In the genomic region with DNA sequence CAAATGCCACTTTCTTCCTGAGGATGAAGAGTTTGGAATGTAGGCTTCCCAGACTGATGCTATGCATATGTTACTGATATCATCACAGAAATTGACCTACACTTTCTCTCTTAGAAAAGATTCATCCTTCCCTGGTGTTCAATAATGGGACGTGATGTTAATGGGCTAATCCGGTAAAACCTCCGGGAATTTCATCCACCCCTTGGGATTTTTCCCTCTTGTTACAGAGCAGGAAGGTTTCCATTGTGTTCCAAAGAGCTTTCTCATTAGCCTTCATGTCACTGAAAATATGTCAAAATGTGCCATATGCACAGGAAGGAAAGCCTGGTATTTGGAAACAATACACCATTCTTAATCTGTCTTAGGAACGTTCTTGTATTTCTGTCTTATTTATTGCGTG, we compare ENCODE assay signal across 17 cellular contexts. TPM values are rescaled to one million over a fixed set of nuclear protein-coding genes. Genes with fewer than 3 reads are reported as not detected.
DNase-seq lines count a peak whose midpoint lies in the region; ATAC-seq, FAIRE-seq and TF ChIP-seq lines count a peak whose summit lies in the region.
"Had no signal": no experiment of that assay in that cellular context is flagged by ENCODE, and none has a peak within 500 bp of the region (broad histone marks: within the 10 kb centered on the region; RNA-seq: fewer than 3 reads in every experiment).

No MANE protein-coding gene starts in this region.

- no peak overlapping the region for H2AFZ ChIP-seq in mesenchymal stem cell (ENCODE audit: low read depth, low read length)
- H2AFZ ChIP-seq: GM23248 had no signal

- peaks cover 78% of the 10 kb centered on the region for H3K4me1 Mint-ChIP-seq in activated T-cell treated with anti-CD3 and anti-CD28 coated beads, Interleukin-2, amount 50 U/mL, for 72 hours (ENCODE audit: low read depth)
- H3K4me1 Mint-ChIP-seq in activated T-cell treated with anti-CD3 and anti-CD28 coated beads, Interleukin-2, amount 50 U/mL, for 24 hours (ENCODE audit: low read depth): peaks cover 74% of the 10 kb centered on the region

- H3K4me2 ChIP-seq in mesenchymal stem cell (ENCODE audit: low read length, poor library complexity, severe bottlenecking): no peak overlapping the region

- H2BK12ac ChIP-seq in mesenchymal stem cell (ENCODE audit: low read length in 2 of 2): no peak overlapping the region

- no peak overlapping the region for H2BK5ac ChIP-seq in mesenchymal stem cell (ENCODE audit: low read depth, low read length, poor library complexity, severe bottlenecking)

- no peak for TF ChIP-seq EP300 in sigmoid colon (IDR thresholded peaks at IDR 0.05)

- H4K8ac ChIP-seq in mesenchymal stem cell (ENCODE audit: low read length): no peak overlapping the region

- peak overlapping the region; percentile 49 for H2AK5ac ChIP-seq in mesenchymal stem cell (ENCODE audit: low read length, severe bottlenecking)

- peak overlapping the region; percentile 43 for H3K27ac Mint-ChIP-seq in activated T-cell treated with anti-CD3 and anti-CD28 coated beads, Interleukin-2, amount 50 U/mL, for 72 hours
- no peak overlapping the region for H3K27ac Mint-ChIP-seq in activated T-cell treated with anti-CD3 and anti-CD28 coated beads, Interleukin-2, amount 50 U/mL, for 24 hours
- H3K27ac Mint-ChIP-seq: B cell; CD4-positive, alpha-beta T cell had no signal

- H3K23ac ChIP-seq in mesenchymal stem cell (ENCODE audit: low read length in 2 of 2): no peak overlapping the region

- peaks cover 0 to 1% of the 10 kb centered on the region in 2 donors for H3K36me3 Mint-ChIP-seq in activated T-cell treated with anti-CD3 and anti-CD28 coated beads, Interleukin-2, amount 50 U/mL, for 72 hours (ENCODE audit: insufficient read depth in 2 of 2)
- H3K36me3 Mint-ChIP-seq in activated T-cell treated with anti-CD3 and anti-CD28 coated beads, Interleukin-2, amount 50 U/mL, for 24 hours (ENCODE audit: low read depth): no peaks in the 10 kb centered on the region

- peaks cover 0 to 3% of the 10 kb centered on the region in 2 donors for H3K9me3 Mint-ChIP-seq in activated T-cell treated with anti-CD3 and anti-CD28 coated beads, Interleukin-2, amount 50 U/mL, for 72 hours
- H3K9me3 Mint-ChIP-seq in activated T-cell treated with anti-CD3 and anti-CD28 coated beads, Interleukin-2, amount 50 U/mL, for 24 hours: no peaks in the 10 kb centered on the region
- H3K9me3 Mint-ChIP-seq: CD4-positive, alpha-beta T cell had no signal

- no peak overlapping the region for H3K4ac ChIP-seq in mesenchymal stem cell (ENCODE audit: low read depth in 1 of 2, low read length in 2 of 2)

- H3K4me1 ChIP-seq in mesenchymal stem cell (ENCODE audit: control insufficient read depth, insufficient read depth, low read depth, low read length) (peaks cover 15% of the 10 kb centered on the region), sigmoid colon (peaks cover 0 to 16% (median 12%) of the 10 kb centered on the region in 4 donors)

- H3K36me3 ChIP-seq in bronchial epithelial cell (ENCODE audit: control insufficient read depth, insufficient read depth, low read length) (no peaks in the 10 kb centered on the region), mesenchymal stem cell (ENCODE audit: control insufficient read depth in 1 of 2, insufficient read depth in 2 of 2, low read depth in 1 of 2, low read length in 2 of 2) (no peaks in the 10 kb centered on the region), sigmoid colon (no peaks in the 10 kb centered on the region)

- DNase-seq in activated T-cell treated with anti-CD3 and anti-CD28 coated beads, Interleukin-2, amount 50 U/mL, for 72 hours: no peak
- DNase-seq in activated T-cell treated with anti-CD3 and anti-CD28 coated beads, Interleukin-2, amount 50 U/mL, for 24 hours: no peak
- DNase-seq in bronchial epithelial cell (ENCODE audit: low read depth): no peak
- no peak for DNase-seq in mesenchymal stem cell
- no peak for DNase-seq in NCI-H526 treated with DMSO at 0.1 percent for 48 hours (lab: John Stamatoyannopoulos, UW)
- DNase-seq in sigmoid colon: no peak
- DNase-seq in activated effector memory CD4-positive, alpha-beta T cell treated with anti-CD3 and anti-CD28 coated beads, Interleukin-2, amount 50 U/mL, for 16 hours: no peak
- DNase-seq: ACHN; C1 segment of cervical spinal cord; CD4-positive, alpha-beta T cell; DMS153; DMS79 treated with DMSO at 0.1 percent for 48 hours; EL; GM23248 had no signal

- FAIRE-seq in bronchial epithelial cell (lab: Jason Lieb, UNC): peak; percentile 28
- FAIRE-seq: G401.6, H54 had no signal

- WGBS in mesenchymal stem cell: 96% methylated on average over 5 of the region's 5 CpGs
- 87 to 94% methylated on average over 5 of the region's 5 CpGs for WGBS in sigmoid colon, 2 donors

- H3K27me3 Mint-ChIP-seq in activated T-cell treated with anti-CD3 and anti-CD28 coated beads, Interleukin-2, amount 50 U/mL, for 72 hours (ENCODE audit: low read depth): peaks cover 17% of the 10 kb centered on the region
- H3K27me3 Mint-ChIP-seq in activated T-cell treated with anti-CD3 and anti-CD28 coated beads, Interleukin-2, amount 50 U/mL, for 24 hours: no peaks in the 10 kb centered on the region
- H3K27me3 Mint-ChIP-seq: B cell; CD4-positive, alpha-beta T cell had no signal

- no peak overlapping the region for H4K91ac ChIP-seq in mesenchymal stem cell (ENCODE audit: low read length)

- intact Hi-C loops in sigmoid colon (cut with DNase I): no loop called here

- no peak overlapping the region for H2BK15ac ChIP-seq in mesenchymal stem cell (ENCODE audit: low read depth, poor library complexity, severe bottlenecking)

- no peak overlapping the region for H3K14ac ChIP-seq in mesenchymal stem cell (ENCODE audit: low read length in 2 of 2)

- no peak for TF ChIP-seq POLR2A in sigmoid colon (IDR thresholded peaks at IDR 0.05)

- H3K9me3 ChIP-seq in mesenchymal stem cell (ENCODE audit: control insufficient read depth, low read length): no peaks in the 10 kb centered on the region
- H3K9me3 ChIP-seq in sigmoid colon: no peaks in the 10 kb centered on the region

- H3K4me3 ChIP-seq in bronchial epithelial cell (ENCODE audit: low read depth, low read length) (no peak overlapping the region), mesenchymal stem cell (ENCODE audit: insufficient read depth in 1 of 2, low read depth in 1 of 2, low read length in 2 of 2) (no peak overlapping the region), sigmoid colon (no peak overlapping the region)
- H3K4me3 ChIP-seq: GM23248 had no signal

- H3K79me1 ChIP-seq in mesenchymal stem cell (replicated peaks; ENCODE audit: low read length, poor library complexity, severe bottlenecking): no peaks in the 10 kb centered on the region

- H3K27me3 ChIP-seq in bronchial epithelial cell (ENCODE audit: control insufficient read depth, insufficient read depth, low read length): no peaks in the 10 kb centered on the region
- no peaks in the 10 kb centered on the region for H3K27me3 ChIP-seq in mesenchymal stem cell (ENCODE audit: control insufficient read depth in 1 of 2, insufficient read depth in 1 of 2, low read length in 2 of 2)
- H3K27me3 ChIP-seq in sigmoid colon: no peaks in the 10 kb centered on the region

- H3K9ac ChIP-seq in mesenchymal stem cell (ENCODE audit: low read length): no peak overlapping the region
- H3K9ac ChIP-seq: GM23248 had no signal

- H3K4me3 Mint-ChIP-seq in activated T-cell treated with anti-CD3 and anti-CD28 coated beads, Interleukin-2, amount 50 U/mL, for 72 hours: no peak overlapping the region
- H3K4me3 Mint-ChIP-seq in activated T-cell treated with anti-CD3 and anti-CD28 coated beads, Interleukin-2, amount 50 U/mL, for 24 hours: no peak overlapping the region
- H3K4me3 Mint-ChIP-seq: B cell; CD4-positive, alpha-beta T cell had no signal

- H3K18ac ChIP-seq in mesenchymal stem cell (ENCODE audit: low read depth in 1 of 2, low read length in 2 of 2): no peak overlapping the region

- H3K27ac ChIP-seq in mesenchymal stem cell (ENCODE audit: low read length, poor library complexity, severe bottlenecking) (no peak overlapping the region), sigmoid colon (no peak overlapping the region)
- H3K27ac ChIP-seq: GM23248 had no signal

- TF ChIP-seq CTCF in bronchial epithelial cell (IDR thresholded peaks at IDR 0.05; ENCODE audit: insufficient read depth, low read length, severe bottlenecking) (no peak), sigmoid colon (IDR thresholded peaks at IDR 0.05) (no peak)

- H2BK120ac ChIP-seq in mesenchymal stem cell (ENCODE audit: low read depth, low read length): no peak overlapping the region

- no peak for ATAC-seq in activated T-cell treated with anti-CD3 and anti-CD28 coated beads, Interleukin-2, amount 50 U/mL, for 72 hours (replicated peaks in 1 of 2)

RNA-seq across cellular contexts. Expression of a gene that starts 20.7 kb away (rescaled TPM):
- total RNA-seq in activated T-cell treated with anti-CD3 and anti-CD28 coated beads, Interleukin-2, amount 50 U/mL, for 72 hours: 10 to 100 TPM; 12.7 to 18.5 TPM
- total RNA-seq in bronchial epithelial cell: 0.26 TPM in 1 of 2 replicates, not detected in the other
- polyA plus RNA-seq in mesenchymal stem cell (2013, experiment 1 of 2): 7.2 TPM
- 7.0 TPM for polyA plus RNA-seq in mesenchymal stem cell (2013, experiment 2 of 2)
- total RNA-seq in sigmoid colon: 1 to 10 TPM in 1 of 4 donors, under 1 TPM in 2, not detected in 1; 0.36 to 2.0 (median 0.55) TPM
- 1 to 10 TPM in 1 of 3 donors, not detected in 2; 1.5 TPM for polyA plus RNA-seq in sigmoid colon

Comparison
In these comparisons a context has a peak if more than half of its experiments do, and no peak if none do; other contexts are left out.
1. RNA of a gene that starts 20.7 kb away (total RNA-seq): 12.7 to 18.5 TPM in activated T-cell treated with anti-CD3 and anti-CD28 coated beads, Interleukin-2, amount 50 U/mL, for 72 hours; 0.36 to 2.0 TPM in sigmoid colon and 0.26 TPM in bronchial epithelial cell; every median in the first group is over 4 times any median in the second.